In genomic region chr5:141992349-141992963, GRCh38 we compare ENCODE assay signal across 8 cellular contexts. TPM values are rescaled to one million over a fixed set of nuclear protein-coding genes. Genes with fewer than 3 reads are reported as not detected.
DNase-seq lines count a peak whose midpoint lies in the region; ATAC-seq and TF ChIP-seq lines count a peak whose summit lies in the region.

No MANE protein-coding gene starts in this region.

- intact Hi-C loops in activated CD4-positive, alpha-beta T cell treated with anti-CD3 and anti-CD28 coated beads, Interleukin-2, amount 10 ng/mL, durations not matched to agents 24 days and 14 days (cut with micrococcal nuclease): loop anchor here (1.0 kb wide), 3 partner anchors 23 to 153 kb away; partner anchors contain the start of gene RNF14

- no peaks in the 10 kb centered on the region for H3K27me3 Mint-ChIP-seq in activated CD4-positive, alpha-beta T cell treated with anti-CD3 and anti-CD28 coated beads, Interleukin-2, amount 10 ng/mL, durations not matched to agents 24 days and 14 days

- H3K4me1 Mint-ChIP-seq in activated CD4-positive, alpha-beta T cell treated with anti-CD3 and anti-CD28 coated beads, Interleukin-2, amount 10 ng/mL, durations not matched to agents 24 days and 14 days: peaks cover 3% of the 10 kb centered on the region

- POLR2A ChIA-PET in HEK293T (lab: Yijun Ruan, JAX): interaction anchor here (0.8 kb wide), 1 partner anchor 32 kb away, joined by 4 read pairs; no protein-coding TSS in a partner anchor

- H3K9me3 Mint-ChIP-seq in activated CD4-positive, alpha-beta T cell treated with anti-CD3 and anti-CD28 coated beads, Interleukin-2, amount 10 ng/mL, durations not matched to agents 24 days and 14 days: no peaks in the 10 kb centered on the region

- no peak overlapping the region for H3K27ac Mint-ChIP-seq in activated CD4-positive, alpha-beta T cell treated with anti-CD3 and anti-CD28 coated beads, Interleukin-2, amount 10 ng/mL, durations not matched to agents 24 days and 14 days

- DNase-seq in DMS 273 (lab: John Stamatoyannopoulos, UW; ENCODE audit: unreplicated experiment): peak; percentile 85
- DNase-seq in HEK293T (ENCODE audit: extremely low spot score): peak; percentile 52
- DNase-seq in NCI-H526 (lab: John Stamatoyannopoulos, UW): peak; percentile 46 to 76
- DNase-seq in activated CD4-positive, alpha-beta T cell treated with anti-CD3 and anti-CD28 coated beads, Interleukin-2, amount 10 ng/mL, durations not matched to agents 24 days and 14 days: peak; percentile 93
- peak; percentile 84 for DNase-seq in dermis blood vessel endothelial cell
- peak; percentile 65 to 77 for DNase-seq in lung microvascular endothelial cell (ENCODE audit: low read depth in 2 of 2)
- DNase-seq in stimulated activated CD8-positive, alpha-beta memory T cell treated with anti-CD3 and anti-CD28 coated beads, Interleukin-4, amount 100 ng/mL, for 24 hours (ENCODE audit: low read depth): peak; percentile 61

- CTCF ChIA-PET in HEK293T (lab: Yijun Ruan, JAX): interaction anchor here (0.5 to 1.4 kb wide), 4 partner anchors 19 to 162 kb away, joined by 3 to 5 read pairs (median 4); no protein-coding TSS in a partner anchor

- no peak for ATAC-seq in GM18867 (IDR thresholded peaks at IDR 0.05; ENCODE audit: unreplicated experiment)

- H3K4me3 Mint-ChIP-seq in activated CD4-positive, alpha-beta T cell treated with anti-CD3 and anti-CD28 coated beads, Interleukin-2, amount 10 ng/mL, durations not matched to agents 24 days and 14 days: no peak overlapping the region

- peaks cover 34% of the 10 kb centered on the region for H3K36me3 Mint-ChIP-seq in activated CD4-positive, alpha-beta T cell treated with anti-CD3 and anti-CD28 coated beads, Interleukin-2, amount 10 ng/mL, durations not matched to agents 24 days and 14 days (ENCODE audit: low read depth)

TF ChIP-seq in HEK293T, 16 proteins besides CTCF, POLR2A, EP300 and RAD21:
- no peak for TF ChIP-seq CTBP1 (IDR thresholded peaks at IDR 0.05; ENCODE audit: borderline replicate concordance)
- TF ChIP-seq PKNOX1 (IDR thresholded peaks at IDR 0.05): no peak
- TF ChIP-seq FOXA1 (IDR thresholded peaks at IDR 0.05): no peak
- no peak for TF ChIP-seq SP1 (IDR thresholded peaks at IDR 0.05)
- no peak for TF ChIP-seq BHLHE40 (IDR thresholded peaks at IDR 0.05; ENCODE audit: borderline replicate concordance)
- TF ChIP-seq ELF4 (IDR thresholded peaks at IDR 0.05): no peak
- no peak for TF ChIP-seq NFRKB (IDR thresholded peaks at IDR 0.05)

RNA-seq across cellular contexts. Expression of gene GNPDA1, which starts 20.4 kb away (rescaled TPM):
- 108 and 114 TPM in 2 replicates for total RNA-seq in activated CD4-positive, alpha-beta T cell treated with anti-CD3 and anti-CD28 coated beads, Interleukin-2, amount 10 ng/mL, durations not matched to agents 24 days and 14 days
- total RNA-seq in dermis blood vessel endothelial cell (51.4 and 54.1 TPM in 2 replicates), lung microvascular endothelial cell (22.6 and 27.7 TPM in 2 replicates)

RNA-seq across cellular contexts. Expression of gene RNF14, which starts 23.6 kb away (rescaled TPM):
- 28.8 and 32.2 TPM in 2 replicates for total RNA-seq in activated CD4-positive, alpha-beta T cell treated with anti-CD3 and anti-CD28 coated beads, Interleukin-2, amount 10 ng/mL, durations not matched to agents 24 days and 14 days
- 75.7 and 88.3 TPM in 2 replicates for total RNA-seq in dermis blood vessel endothelial cell
- total RNA-seq in lung microvascular endothelial cell: 37.3 and 46.6 TPM in 2 replicates

RNA-seq across cellular contexts. Expression of gene PCDH12, which starts 34.5 kb away (rescaled TPM):
- 1.8 and 2.2 TPM in 2 replicates for total RNA-seq in activated CD4-positive, alpha-beta T cell treated with anti-CD3 and anti-CD28 coated beads, Interleukin-2, amount 10 ng/mL, durations not matched to agents 24 days and 14 days
- total RNA-seq in dermis blood vessel endothelial cell: 48.2 and 60.9 TPM in 2 replicates
- 12.7 and 22.2 TPM in 2 replicates for total RNA-seq in lung microvascular endothelial cell
